ENCODE assay signal across 1 cellular context in the genomic region with DNA sequence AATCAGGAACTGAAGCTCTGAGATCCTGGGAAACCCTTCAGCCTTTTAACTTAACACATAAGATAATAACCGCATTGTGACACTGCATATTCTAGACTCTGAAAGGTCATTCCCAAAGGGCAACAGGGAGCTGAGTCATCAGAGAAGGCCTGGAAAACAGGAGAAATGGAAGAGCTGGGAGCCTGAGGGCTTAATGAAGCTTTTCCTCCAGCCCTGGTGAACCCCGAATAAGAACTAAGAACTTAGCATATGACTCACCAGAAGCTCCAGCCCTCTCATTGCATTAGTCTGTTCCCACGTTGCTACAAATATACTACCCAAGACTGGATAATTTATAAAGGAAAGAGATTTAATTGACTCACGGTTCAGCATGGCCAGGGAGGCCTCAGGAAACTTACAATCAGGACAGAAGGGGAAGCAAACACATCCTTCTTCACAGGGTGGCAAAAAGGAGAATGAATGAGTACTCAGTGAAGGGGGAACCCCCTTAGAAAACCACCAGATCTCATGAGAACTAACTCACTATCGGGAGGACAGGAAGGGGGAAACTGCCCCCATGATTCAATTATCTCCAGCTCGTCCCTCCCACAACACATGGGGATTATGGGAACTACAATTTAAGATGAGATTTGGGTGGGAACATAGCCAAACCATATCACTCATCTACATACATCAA.
A peak's percentile ranks its signal among the peaks of the same experiment; 100 is the strongest.
TF ChIP-seq lines count a peak whose summit lies in the region.

No MANE protein-coding gene starts in this region.

TF ChIP-seq in GM12878, 131 proteins besides CTCF, POLR2A, EP300 and RAD21 (continued from another document):
- TF ChIP-seq, protein P1, sequence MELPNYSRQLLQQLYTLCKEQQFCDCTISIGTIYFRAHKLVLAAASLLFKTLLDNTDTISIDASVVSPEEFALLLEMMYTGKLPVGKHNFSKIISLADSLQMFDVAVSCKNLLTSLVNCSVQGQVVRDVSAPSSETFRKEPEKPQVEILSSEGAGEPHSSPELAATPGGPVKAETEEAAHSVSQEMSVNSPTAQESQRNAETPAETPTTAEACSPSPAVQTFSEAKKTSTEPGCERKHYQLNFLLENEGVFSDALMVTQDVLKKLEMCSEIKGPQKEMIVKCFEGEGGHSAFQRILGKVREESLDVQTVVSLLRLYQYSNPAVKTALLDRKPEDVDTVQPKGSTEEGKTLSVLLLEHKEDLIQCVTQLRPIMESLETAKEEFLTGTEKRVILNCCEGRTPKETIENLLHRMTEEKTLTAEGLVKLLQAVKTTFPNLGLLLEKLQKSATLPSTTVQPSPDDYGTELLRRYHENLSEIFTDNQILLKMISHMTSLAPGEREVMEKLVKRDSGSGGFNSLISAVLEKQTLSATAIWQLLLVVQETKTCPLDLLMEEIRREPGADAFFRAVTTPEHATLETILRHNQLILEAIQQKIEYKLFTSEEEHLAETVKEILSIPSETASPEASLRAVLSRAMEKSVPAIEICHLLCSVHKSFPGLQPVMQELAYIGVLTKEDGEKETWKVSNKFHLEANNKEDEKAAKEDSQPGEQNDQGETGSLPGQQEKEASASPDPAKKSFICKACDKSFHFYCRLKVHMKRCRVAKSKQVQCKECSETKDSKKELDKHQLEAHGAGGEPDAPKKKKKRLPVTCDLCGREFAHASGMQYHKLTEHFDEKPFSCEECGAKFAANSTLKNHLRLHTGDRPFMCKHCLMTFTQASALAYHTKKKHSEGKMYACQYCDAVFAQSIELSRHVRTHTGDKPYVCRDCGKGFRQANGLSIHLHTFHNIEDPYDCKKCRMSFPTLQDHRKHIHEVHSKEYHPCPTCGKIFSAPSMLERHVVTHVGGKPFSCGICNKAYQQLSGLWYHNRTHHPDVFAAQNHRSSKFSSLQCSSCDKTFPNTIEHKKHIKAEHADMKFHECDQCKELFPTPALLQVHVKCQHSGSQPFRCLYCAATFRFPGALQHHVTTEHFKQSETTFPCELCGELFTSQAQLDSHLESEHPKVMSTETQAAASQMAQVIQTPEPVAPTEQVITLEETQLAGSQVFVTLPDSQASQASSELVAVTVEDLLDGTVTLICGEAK (IDR thresholded peaks at IDR 0.05; ENCODE audit: borderline replicate concordance), result peak; percentile 9; the same call in 1 of the 2 replicates
- TF ChIP-seq WRNIP1 (IDR thresholded peaks at IDR 0.05; ENCODE audit: borderline replicate concordance, low read depth, low read length) (no peak), EED (IDR thresholded peaks at IDR 0.05; ENCODE audit: low read depth) (peak; percentile 38; the same call in 1 of the 2 replicates), IKZF1 (conservative IDR thresholded peaks at IDR 0.05) (peak; percentile 54), SPI1 (IDR thresholded peaks at IDR 0.05; ENCODE audit: borderline replicate concordance, insufficient read depth, low read depth, low read length) (0 out of 2 replicates have a peak, but pooled peaks have one; percentile 5), YBX1 (IDR thresholded peaks at IDR 0.05) (no peak), CREM (IDR thresholded peaks at IDR 0.05; ENCODE audit: low read depth) (peak; percentile 29; the same call in 1 of the 2 replicates), CREB1 (IDR thresholded peaks at IDR 0.05; ENCODE audit: low read depth) (no peak), MEF2B (IDR thresholded peaks at IDR 0.05; ENCODE audit: partially characterized antibody, poor library complexity, severe bottlenecking) (peak; percentile 63), POLR2AphosphoS2 (IDR thresholded peaks at IDR 0.05; ENCODE audit: low read depth, low read length) (no peak), LARP7 (IDR thresholded peaks at IDR 0.05) (no peak), TBL1XR1 (IDR thresholded peaks at IDR 0.05; ENCODE audit: low read depth, low read length) (no peak)
- TF ChIP-seq, protein P2, sequence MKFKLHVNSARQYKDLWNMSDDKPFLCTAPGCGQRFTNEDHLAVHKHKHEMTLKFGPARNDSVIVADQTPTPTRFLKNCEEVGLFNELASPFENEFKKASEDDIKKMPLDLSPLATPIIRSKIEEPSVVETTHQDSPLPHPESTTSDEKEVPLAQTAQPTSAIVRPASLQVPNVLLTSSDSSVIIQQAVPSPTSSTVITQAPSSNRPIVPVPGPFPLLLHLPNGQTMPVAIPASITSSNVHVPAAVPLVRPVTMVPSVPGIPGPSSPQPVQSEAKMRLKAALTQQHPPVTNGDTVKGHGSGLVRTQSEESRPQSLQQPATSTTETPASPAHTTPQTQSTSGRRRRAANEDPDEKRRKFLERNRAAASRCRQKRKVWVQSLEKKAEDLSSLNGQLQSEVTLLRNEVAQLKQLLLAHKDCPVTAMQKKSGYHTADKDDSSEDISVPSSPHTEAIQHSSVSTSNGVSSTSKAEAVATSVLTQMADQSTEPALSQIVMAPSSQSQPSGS (IDR thresholded peaks at IDR 0.05; ENCODE audit: low read length), result peak; percentile 46; the same call in 1 of the 2 replicates
